17 cellular contexts compared by ENCODE assay signal in the genomic region with DNA sequence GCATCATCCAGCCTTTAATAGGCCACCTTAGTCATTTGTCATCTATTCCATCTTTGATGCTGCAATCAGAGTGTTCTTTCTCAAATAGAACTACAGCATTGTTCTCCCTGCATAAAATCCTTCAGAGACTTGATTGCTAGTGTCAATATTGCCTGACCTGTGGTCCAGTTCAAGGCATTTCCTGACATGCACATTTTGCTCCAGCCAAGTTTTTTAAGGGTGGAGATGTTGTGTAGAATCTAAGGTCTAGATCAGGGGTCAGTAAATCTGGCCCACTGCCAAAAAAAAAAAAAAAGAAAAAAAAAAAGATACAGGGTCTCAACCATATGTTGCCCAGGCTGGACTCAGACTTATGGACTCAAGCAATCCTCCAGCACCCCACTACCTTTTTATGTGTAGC.
DNase-seq lines count a peak whose midpoint lies in the region; ATAC-seq and TF ChIP-seq lines count a peak whose summit lies in the region.
"Had no signal": no experiment of that assay in that cellular context is flagged by ENCODE, and none has a peak within 500 bp of the region (broad histone marks: within the 10 kb centered on the region; RNA-seq: fewer than 3 reads in every experiment).

No MANE protein-coding gene starts in this region.

- TF ChIP-seq CTCF in GM13976 (IDR thresholded peaks at IDR 0.05; ENCODE audit: borderline replicate concordance, control extremely low read depth, extremely low read depth, insufficient read depth, missing control alignments) = no peak

- in situ Hi-C loops in GM13976 (cut with MboI; ENCODE audit: low sequenced_read_pairs, unreplicated experiment) = no loop called here

- H3K27ac ChIP-seq in caudate nucleus (ENCODE audit: low read depth, low read length) = peak overlapping the region; percentile 53
- H3K27ac ChIP-seq: BLaER1, KMS-11 had no signal

- DNase-seq in NCI-H82 (lab: John Stamatoyannopoulos, UW) (peak; percentile 19), NCI-H82 treated with DMSO at 0.1 percent for 48 hours (lab: John Stamatoyannopoulos, UW; ENCODE audit: unreplicated experiment) (no peak), NCI-H69 (lab: John Stamatoyannopoulos, UW) (peak; percentile 15), caudate nucleus (lab: John Stamatoyannopoulos, UW) (peak in 2 of 61 donors; percentile 2 to 7), sciatic nerve (ENCODE audit: low spot score) (no peak), NOMO-1 (lab: John Stamatoyannopoulos, UW; ENCODE audit: unreplicated experiment in 2 of 2) (no peak), GM13976 (ENCODE audit: low spot score) (no peak)
- DNase-seq: ACHN; AML-193; CD4-positive, alpha-beta memory T cell; GOT3; H7; HFFc6 had no signal

- ATAC-seq in sciatic nerve (peak; percentile 50), HG03432 (IDR thresholded peaks at IDR 0.05; ENCODE audit: unreplicated experiment) (no peak)
- ATAC-seq: HCT116 had no signal

- intact Hi-C loops in sciatic nerve (cut with DNase I) = no loop called here

Comparison
In these comparisons a context has a peak if more than half of its experiments do, and no peak if none do; other contexts are left out.
1. DNase-seq: peak in NCI-H82 (single experiment) and NCI-H69 (single experiment); none in NCI-H82 treated with DMSO at 0.1 percent for 48 hours (single experiment), sciatic nerve (single experiment), NOMO-1 (0 of 2) and GM13976 (single experiment).